In genomic region chr20:33113387-33113908, GRCh38 we compare ENCODE assay signal across 27 cellular contexts. TPM values are rescaled to one million over a fixed set of nuclear protein-coding genes. Genes with fewer than 3 reads are reported as not detected.
DNase-seq lines count a peak whose midpoint lies in the region; ATAC-seq and TF ChIP-seq lines count a peak whose summit lies in the region.
"Had no signal": no experiment of that assay in that cellular context is flagged by ENCODE, and none has a peak within 500 bp of the region (broad histone marks: within the 10 kb centered on the region; RNA-seq: fewer than 3 reads in every experiment).

No MANE protein-coding gene starts in this region.

- WGBS in neuronal stem cell (ENCODE audit: extremely low coverage in 2 of 2, insufficient read length in 2 of 2, insufficient replicate concordance in 1 of 2), 2 donors = no CpG with 5 or more reads among the region's 6 CpGs

- no peak overlapping the region for H2AK5ac ChIP-seq in neuronal stem cell (ENCODE audit: low read depth, low read length)

- no peak overlapping the region for H2BK5ac ChIP-seq in neuronal stem cell (ENCODE audit: low read length)

- DNase-seq in activated effector memory CD4-positive, alpha-beta T cell treated with anti-CD3 and anti-CD28 coated beads, Interleukin-2, amount 50 U/mL, for 16 hours = peak; percentile 22
- DNase-seq in activated effector memory CD4-positive, alpha-beta T cell treated with Interleukin-2 at 50 U/mL for 16 hours = no peak
- DNase-seq in left lung = no peak
- DNase-seq in neuronal stem cell (ENCODE audit: low spot score) = no peak
- no peak for DNase-seq in iPS-NIHi11 (ENCODE audit: low spot score)
- no peak for DNase-seq in stimulated activated CD4-positive, alpha-beta T cell treated with anti-CD3 and anti-CD28 coated beads, Interleukin-2, amount 100 ng/mL, for 48 hours
- DNase-seq in pons (ENCODE audit: low spot score) = no peak
- DNase-seq: BE2C; CD8-positive, alpha-beta memory T cell; DMS 273 treated with DMSO at 0.1 percent for 48 hours; DMS79 treated with DMSO at 0.1 percent for 48 hours; NCI-H1092 treated with DMSO at 0.1 percent for 48 hours; NCI-H1436 treated with DMSO at 0.1 percent for 48 hours; NCI-H187 treated with DMSO at 0.1 percent for 48 hours; NCI-H2107; NCI-H446; NCI-H524 treated with DMSO at 0.1 percent for 48 hours; NCI-H82; NK-92 treated with Interleukin-12 subunit alpha and Interleukin-12 subunit beta, amount 100 ng/mL, for 24 hours; PC-3; SJCRH30 had no signal

- intact Hi-C loops in left lung (cut with DNase I) = no loop called here

- H3K9ac ChIP-seq in neuronal stem cell (ENCODE audit: low read depth, low read length, poor library complexity) = no peak overlapping the region
- H3K9ac ChIP-seq: KMS-11 had no signal

- H3K4me2 ChIP-seq in neuronal stem cell (ENCODE audit: insufficient read depth, low read length, poor library complexity, severe bottlenecking) = no peak overlapping the region
- H3K4me2 ChIP-seq: KMS-11 had no signal

- H3K27me3 ChIP-seq in left lung = no peaks in the 10 kb centered on the region
- H3K27me3 ChIP-seq in neuronal stem cell (ENCODE audit: control insufficient read depth in 3 of 3, insufficient read depth in 3 of 3, low read depth in 1 of 3, low read length in 3 of 3) = no peaks in the 10 kb centered on the region

- H2BK15ac ChIP-seq in neuronal stem cell (ENCODE audit: low read length) = no peak overlapping the region

- ATAC-seq in left lung = peak; percentile 52
- ATAC-seq: PC-3, Right ventricle myocardium inferior had no signal

- no peak overlapping the region for H4K91ac ChIP-seq in neuronal stem cell (ENCODE audit: low read depth, low read length, poor library complexity)

- no peak for TF ChIP-seq CTCF in left lung (IDR thresholded peaks at IDR 0.05)

- H3K4me3 ChIP-seq in left lung (no peak overlapping the region), neuronal stem cell (ENCODE audit: low read length in 2 of 2) (no peak overlapping the region)
- H3K4me3 ChIP-seq: SJCRH30 had no signal

- no peak overlapping the region for H3K27ac ChIP-seq in left lung
- no peak overlapping the region for H3K27ac ChIP-seq in neuronal stem cell (replicated peaks; ENCODE audit: low read length)
- H3K27ac ChIP-seq: 22Rv1, KMS-11, SJCRH30 had no signal

- H3K9me3 ChIP-seq in left lung (no peaks in the 10 kb centered on the region), neuronal stem cell (replicated peaks in 1 of 2; ENCODE audit: control insufficient read depth in 2 of 2, insufficient read depth in 1 of 2, low read depth in 1 of 2, low read length in 2 of 2) (peaks cover 0 to 2% of the 10 kb centered on the region in 2 donors)
- H3K9me3 ChIP-seq: BE2C had no signal

- no peak overlapping the region for H2BK120ac ChIP-seq in neuronal stem cell (ENCODE audit: low read depth, low read length)

- H3K36me3 ChIP-seq in left lung (no peaks in the 10 kb centered on the region), neuronal stem cell (replicated peaks in 1 of 2; ENCODE audit: control insufficient read depth in 2 of 2, insufficient read depth in 2 of 2, low read length in 2 of 2) (no peaks in the 10 kb centered on the region)
- H3K36me3 ChIP-seq: BE2C, SJCRH30 had no signal

- no peak overlapping the region for H3K23ac ChIP-seq in neuronal stem cell (ENCODE audit: low read depth, low read length, poor library complexity)

- no peak overlapping the region for H2BK12ac ChIP-seq in neuronal stem cell (ENCODE audit: low read length)

- no peak overlapping the region for H4K8ac ChIP-seq in neuronal stem cell (ENCODE audit: low read depth, low read length)

- H3K18ac ChIP-seq in neuronal stem cell (ENCODE audit: low read length) = no peak overlapping the region

- H3K4me1 ChIP-seq in left lung = no peaks in the 10 kb centered on the region
- H3K4me1 ChIP-seq in neuronal stem cell (ENCODE audit: control insufficient read depth in 2 of 2, insufficient read depth in 1 of 2, low read depth in 1 of 2, low read length in 2 of 2) = no peaks in the 10 kb centered on the region
- H3K4me1 ChIP-seq: BE2C, SJCRH30 had no signal

- H3K14ac ChIP-seq in neuronal stem cell (ENCODE audit: low read length) = no peak overlapping the region

- H3K79me1 ChIP-seq in neuronal stem cell (ENCODE audit: low read depth, low read length) = no peaks in the 10 kb centered on the region

- peak overlapping the region; percentile 78 for H2AFZ ChIP-seq in neuronal stem cell (ENCODE audit: low read length)

- no peak overlapping the region for H3K4ac ChIP-seq in neuronal stem cell (ENCODE audit: low read length)

RNA-seq across cellular contexts. Expression of gene BPIFB4, which starts 34.0 kb away (rescaled TPM):
- not detected for total RNA-seq in left lung
- not detected for polyA plus RNA-seq in neuronal stem cell (2013, experiment 1 of 2)
- not detected for polyA plus RNA-seq in neuronal stem cell (2013, experiment 2 of 2)
- total RNA-seq: CD8-positive, alpha-beta memory T cell; PC-3; Right ventricle myocardium inferior; RPMI7951 had no signal
- polyA plus RNA-seq: CD14-positive monocyte; CD8-positive, alpha-beta memory T cell; IgD-negative memory B cell had no signal

RNA-seq across cellular contexts. Expression of gene BPIFA2, which starts 54.5 kb away (rescaled TPM):
- not detected for total RNA-seq in left lung
- not detected for polyA plus RNA-seq in neuronal stem cell (2013, experiment 1 of 2)
- not detected for polyA plus RNA-seq in neuronal stem cell (2013, experiment 2 of 2)
- total RNA-seq: CD8-positive, alpha-beta memory T cell; PC-3; Right ventricle myocardium inferior; RPMI7951; SJCRH30 had no signal
- polyA plus RNA-seq: CD14-positive monocyte; CD8-positive, alpha-beta memory T cell; IgD-negative memory B cell had no signal

RNA-seq across cellular contexts. Expression of gene BPIFB3, which starts 59.7 kb away (rescaled TPM):
- not detected for total RNA-seq in left lung
- not detected for polyA plus RNA-seq in neuronal stem cell (2013, experiment 1 of 2)
- not detected for polyA plus RNA-seq in neuronal stem cell (2013, experiment 2 of 2)
- total RNA-seq: CD8-positive, alpha-beta memory T cell; PC-3; Right ventricle myocardium inferior; RPMI7951 had no signal
- polyA plus RNA-seq: CD14-positive monocyte; CD8-positive, alpha-beta memory T cell; IgD-negative memory B cell had no signal
